ENCODE assay signal across 8 cellular contexts in the genomic region with DNA sequence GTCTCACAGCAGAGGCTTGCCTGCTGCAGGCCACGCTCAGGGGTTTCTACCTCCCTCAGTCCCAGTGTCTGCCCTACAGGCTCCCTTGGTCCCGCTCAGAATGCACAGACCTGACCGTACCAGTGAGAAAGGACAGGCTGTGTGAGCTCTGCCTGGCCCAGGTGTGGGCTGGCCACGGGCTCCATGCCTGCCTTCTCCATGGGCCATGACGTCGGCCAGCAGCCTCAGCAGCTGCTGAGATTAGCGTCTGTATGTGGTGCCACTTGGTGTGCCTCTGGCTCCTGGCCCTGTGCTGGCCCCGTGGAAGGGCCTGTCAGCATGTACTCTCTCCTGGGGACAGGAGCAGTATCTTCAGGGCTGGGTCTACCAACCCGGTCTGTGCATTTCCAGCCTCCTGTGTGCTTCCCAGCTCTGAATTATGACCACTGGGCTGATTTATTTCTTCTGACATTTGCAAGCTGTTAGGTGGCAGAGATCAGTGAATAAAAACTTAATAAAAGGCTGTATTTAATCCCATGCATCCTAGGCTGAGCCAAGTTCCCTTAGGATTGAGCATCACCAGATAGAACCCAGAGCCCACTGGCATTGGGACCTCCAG. TPM values are rescaled to one million over a fixed set of nuclear protein-coding genes. Genes with fewer than 3 reads are reported as not detected.
DNase-seq lines count a peak whose midpoint lies in the region; ATAC-seq and TF ChIP-seq lines count a peak whose summit lies in the region.

No MANE protein-coding gene starts in this region.

- no peak for TF ChIP-seq CTCF in lower lobe of right lung (IDR thresholded peaks at IDR 0.05)
- TF ChIP-seq CTCF in upper lobe of left lung (IDR thresholded peaks at IDR 0.05) = no peak

- peak; percentile 15 to 16 for ATAC-seq in activated T-cell treated with anti-CD3 and anti-CD28 coated beads, Interleukin-2, amount 50 U/mL, for 72 hours (replicated peaks in 1 of 2)
- peak; percentile 8 for ATAC-seq in activated naive CD8-positive, alpha-beta T cell treated with anti-CD3 and anti-CD28 coated beads, Interleukin-2, amount 10 ng/mL, durations not matched to agents 7 days and 5 days (ENCODE audit: low read depth)
- ATAC-seq in lower lobe of right lung (peak; percentile 49 to 51), upper lobe of left lung (ENCODE audit: low FRiP score in 2 of 2) (peak; percentile 2 to 27)

- no peak for DNase-seq in activated T-cell treated with anti-CD3 and anti-CD28 coated beads, Interleukin-2, amount 50 U/mL, for 72 hours
- no peak for DNase-seq in activated T-cell treated with anti-CD3 and anti-CD28 coated beads, Interleukin-2, amount 50 U/mL, for 48 hours
- no peak for DNase-seq in activated naive CD8-positive, alpha-beta T cell treated with anti-CD3 and anti-CD28 coated beads, Interleukin-2, amount 10 ng/mL, durations not matched to agents 7 days and 5 days
- peak; percentile 64 for DNase-seq in lower lobe of right lung
- DNase-seq in upper lobe of left lung = peak in 1 of 2 donors; percentile 68
- DNase-seq in EL = no peak
- no peak for DNase-seq in GDM1 (lab: John Stamatoyannopoulos, UW)
- DNase-seq in central memory CD4-positive, alpha-beta T cell = no peak

- peaks cover 0 to 4% of the 10 kb centered on the region in 2 donors for H3K9me3 Mint-ChIP-seq in activated T-cell treated with anti-CD3 and anti-CD28 coated beads, Interleukin-2, amount 50 U/mL, for 72 hours
- H3K9me3 Mint-ChIP-seq in activated naive CD8-positive, alpha-beta T cell treated with anti-CD3 and anti-CD28 coated beads, Interleukin-2, amount 10 ng/mL, durations not matched to agents 7 days and 5 days = no peaks in the 10 kb centered on the region

- TF ChIP-seq POLR2A in upper lobe of left lung (IDR thresholded peaks at IDR 0.05) = no peak

- H3K27ac ChIP-seq in lower lobe of right lung (peak overlapping the region; percentile 86), upper lobe of left lung (peak overlapping the region; percentile 88 to 99 (median 95))

- POLR2A ChIA-PET in activated naive CD8-positive, alpha-beta T cell treated with anti-CD3 and anti-CD28 coated beads, Interleukin-2, amount 10 ng/mL, durations not matched to agents 7 days and 5 days (lab: Charles Lee) = interaction anchor here (0.6 to 19.8 kb wide), 9 partner anchors 7 to 137 kb away, joined by 3 to 390 read pairs (median 7); a partner anchor contains a TSS

- TF ChIP-seq EP300 in upper lobe of left lung (IDR thresholded peaks at IDR 0.05) = no peak

- peaks cover 24 to 55% of the 10 kb centered on the region in 2 donors for H3K36me3 Mint-ChIP-seq in activated T-cell treated with anti-CD3 and anti-CD28 coated beads, Interleukin-2, amount 50 U/mL, for 72 hours (ENCODE audit: insufficient read depth in 2 of 2)
- peaks cover 39% of the 10 kb centered on the region for H3K36me3 Mint-ChIP-seq in activated naive CD8-positive, alpha-beta T cell treated with anti-CD3 and anti-CD28 coated beads, Interleukin-2, amount 10 ng/mL, durations not matched to agents 7 days and 5 days

- H3K36me3 ChIP-seq in lower lobe of right lung (peaks cover 26% of the 10 kb centered on the region), upper lobe of left lung (peaks cover 0 to 22% (median 8%) of the 10 kb centered on the region in 4 donors)

- no peak overlapping the region for H3K4me3 ChIP-seq in lower lobe of right lung
- H3K4me3 ChIP-seq in upper lobe of left lung = peak overlapping the region in 2 of 4 donors; percentile 5 to 17

- no peaks in the 10 kb centered on the region for H3K27me3 ChIP-seq in lower lobe of right lung (ENCODE audit: low read depth)
- no peaks in the 10 kb centered on the region for H3K27me3 ChIP-seq in upper lobe of left lung

- no peaks in the 10 kb centered on the region for H3K27me3 Mint-ChIP-seq in activated T-cell treated with anti-CD3 and anti-CD28 coated beads, Interleukin-2, amount 50 U/mL, for 72 hours (ENCODE audit: low read depth)
- no peaks in the 10 kb centered on the region for H3K27me3 Mint-ChIP-seq in activated naive CD8-positive, alpha-beta T cell treated with anti-CD3 and anti-CD28 coated beads, Interleukin-2, amount 10 ng/mL, durations not matched to agents 7 days and 5 days

- peaks cover 98% of the 10 kb centered on the region for H3K4me1 Mint-ChIP-seq in activated T-cell treated with anti-CD3 and anti-CD28 coated beads, Interleukin-2, amount 50 U/mL, for 72 hours (ENCODE audit: low read depth)
- peaks cover 83% of the 10 kb centered on the region for H3K4me1 Mint-ChIP-seq in activated naive CD8-positive, alpha-beta T cell treated with anti-CD3 and anti-CD28 coated beads, Interleukin-2, amount 10 ng/mL, durations not matched to agents 7 days and 5 days

- H3K9me3 ChIP-seq in lower lobe of right lung (no peaks in the 10 kb centered on the region), upper lobe of left lung (no peaks in the 10 kb centered on the region)

- 41% methylated on average over 7 to 9 of the region's 9 CpGs for WGBS in upper lobe of left lung, 2 donors

- H3K4me3 Mint-ChIP-seq in activated T-cell treated with anti-CD3 and anti-CD28 coated beads, Interleukin-2, amount 50 U/mL, for 72 hours = peak overlapping the region; percentile 89 to 97
- H3K4me3 Mint-ChIP-seq in activated naive CD8-positive, alpha-beta T cell treated with anti-CD3 and anti-CD28 coated beads, Interleukin-2, amount 10 ng/mL, durations not matched to agents 7 days and 5 days = peak overlapping the region; percentile 80

- intact Hi-C loops in lower lobe of right lung (cut with DNase I) = no loop called here

- H3K4me1 ChIP-seq in lower lobe of right lung = peaks cover 100% of the 10 kb centered on the region
- H3K4me1 ChIP-seq in upper lobe of left lung = peaks cover 94 to 100% (median 98%) of the 10 kb centered on the region in 4 donors

- peak overlapping the region; percentile 94 for H3K27ac Mint-ChIP-seq in activated T-cell treated with anti-CD3 and anti-CD28 coated beads, Interleukin-2, amount 50 U/mL, for 72 hours
- peak overlapping the region; percentile 100 for H3K27ac Mint-ChIP-seq in activated naive CD8-positive, alpha-beta T cell treated with anti-CD3 and anti-CD28 coated beads, Interleukin-2, amount 10 ng/mL, durations not matched to agents 7 days and 5 days

RNA-seq across cellular contexts. Expression of a gene that starts 25.7 kb away (rescaled TPM):
- 100 to 1,000 TPM; 260 to 273 TPM for total RNA-seq in activated T-cell treated with anti-CD3 and anti-CD28 coated beads, Interleukin-2, amount 50 U/mL, for 72 hours
- 100 to 1,000 TPM; 230 to 252 TPM for total RNA-seq in activated naive CD8-positive, alpha-beta T cell treated with anti-CD3 and anti-CD28 coated beads, Interleukin-2, amount 10 ng/mL, durations not matched to agents 7 days and 5 days
- 178 TPM for total RNA-seq in lower lobe of right lung
- total RNA-seq in upper lobe of left lung = 100 to 1,000 TPM; 103 to 231 (median 147) TPM
